ENCODE assay signal across 9 cellular contexts in the genomic region with DNA sequence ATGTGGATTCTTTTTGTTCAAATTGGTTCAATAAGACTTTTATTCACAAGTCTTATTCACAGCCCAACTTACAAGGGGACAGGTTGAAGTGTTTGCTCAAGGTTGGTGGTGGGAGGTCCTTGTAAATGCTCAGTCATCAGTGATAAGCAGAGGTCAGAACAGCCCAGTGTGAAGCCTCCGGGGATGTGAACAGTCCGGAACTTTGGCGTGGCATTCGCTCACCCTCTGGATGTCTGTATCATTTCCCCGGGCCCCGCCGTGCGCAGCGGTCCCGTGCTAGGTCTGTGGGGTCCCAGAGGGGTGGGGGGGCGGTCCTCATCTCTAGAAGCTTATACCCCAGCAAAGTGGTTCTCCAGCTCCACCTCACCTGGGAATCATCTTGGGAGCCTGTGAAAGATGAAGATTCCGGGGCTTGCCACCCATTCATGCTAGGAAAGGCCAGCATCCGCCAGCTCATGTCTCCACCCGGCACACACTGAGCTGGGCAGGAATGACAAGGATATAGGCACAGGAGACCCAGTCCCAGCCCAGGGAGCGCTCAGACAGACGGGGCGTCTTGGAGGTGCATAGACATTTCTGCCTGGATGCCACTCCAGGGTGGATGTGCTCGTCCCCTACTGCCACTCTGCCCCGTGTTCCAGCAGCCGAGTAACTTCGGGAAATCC.
DNase-seq lines count a peak whose midpoint lies in the region; ATAC-seq and TF ChIP-seq lines count a peak whose summit lies in the region.
"Had no signal": no experiment of that assay in that cellular context is flagged by ENCODE, and none has a peak within 500 bp of the region (broad histone marks: within the 10 kb centered on the region; RNA-seq: fewer than 3 reads in every experiment).

No MANE protein-coding gene starts in this region.

- no peak for DNase-seq in central memory CD8-positive, alpha-beta T cell (ENCODE audit: low spot score in 2 of 2)
- DNase-seq in memory B cell (ENCODE audit: low spot score in 2 of 2): no peak
- no peak for DNase-seq in stomach
- DNase-seq in caudate nucleus (lab: John Stamatoyannopoulos, UW): no peak
- DNase-seq in activated T-cell treated with anti-CD3 and anti-CD28 coated beads for 4 hours: no peak
- no peak for DNase-seq in nucleus accumbens (lab: John Stamatoyannopoulos, UW)
- DNase-seq: foreskin melanocyte, NCI-H1417 treated with DMSO at 0.1 percent for 48 hours had no signal

- 86% methylated on average over 21 of the region's 21 CpGs for WGBS in HUES64
- WGBS in stomach, 5 donors: 47 to 74% (median 59%) methylated on average over 21 of the region's 21 CpGs

- H3K9me3 ChIP-seq in HUES64 (ENCODE audit: insufficient read depth, low read depth, low read length) (no peaks in the 10 kb centered on the region), stomach (peaks cover 0 to 14% (median 9%) of the 10 kb centered on the region in 4 donors)

- H3K9ac ChIP-seq in HUES64 (ENCODE audit: low read depth, low read length): no peak overlapping the region

- no peak overlapping the region for H3K27ac ChIP-seq in HUES64 (ENCODE audit: low read depth, low read length)
- H3K27ac ChIP-seq in stomach: no peak overlapping the region
- no peak overlapping the region for H3K27ac ChIP-seq in caudate nucleus (ENCODE audit: low read depth, low read length)

- intact Hi-C loops in stomach (cut with DNase I; ENCODE audit: low total_unique reads): no loop called here

- H3K4me3 ChIP-seq in HUES64 (ENCODE audit: low read length): peak overlapping the region; percentile 49; the same call in 1 of the 2 replicates
- H3K4me3 ChIP-seq in stomach: peak overlapping the region in 3 of 4 donors; percentile 26 to 31 (median 29)

- no peak for TF ChIP-seq EP300 in stomach (IDR thresholded peaks at IDR 0.05)

- H3K9me3 Mint-ChIP-seq in central memory CD8-positive, alpha-beta T cell: no peaks in the 10 kb centered on the region
- H3K9me3 Mint-ChIP-seq in memory B cell: peaks cover 5% of the 10 kb centered on the region

- peak overlapping the region; percentile 75 for H3K4me3 Mint-ChIP-seq in central memory CD8-positive, alpha-beta T cell
- H3K4me3 Mint-ChIP-seq in memory B cell: no peak overlapping the region

- no peak for TF ChIP-seq CTCF in stomach (IDR thresholded peaks at IDR 0.05)

- H3K27me3 Mint-ChIP-seq in central memory CD8-positive, alpha-beta T cell: no peaks in the 10 kb centered on the region
- H3K27me3 Mint-ChIP-seq in memory B cell: no peaks in the 10 kb centered on the region

- H3K4me1 Mint-ChIP-seq in central memory CD8-positive, alpha-beta T cell: peaks cover 70% of the 10 kb centered on the region
- H3K4me1 Mint-ChIP-seq in memory B cell: peaks cover 33% of the 10 kb centered on the region

- no peak for TF ChIP-seq POLR2A in stomach (IDR thresholded peaks at IDR 0.05)

- H3K36me3 Mint-ChIP-seq in central memory CD8-positive, alpha-beta T cell (ENCODE audit: insufficient read depth): peaks cover 8% of the 10 kb centered on the region
- H3K36me3 Mint-ChIP-seq in memory B cell: peaks cover 31% of the 10 kb centered on the region

- no peak for ATAC-seq in central memory CD8-positive, alpha-beta T cell (replicated peaks; ENCODE audit: extremely low read depth, poor library complexity, severe bottlenecking)
- ATAC-seq in memory B cell (ENCODE audit: low read depth): no peak

- H3K27me3 ChIP-seq in HUES64 (ENCODE audit: insufficient read depth, low read length) (no peaks in the 10 kb centered on the region), stomach (no peaks in the 10 kb centered on the region)

- H3K4me1 ChIP-seq in HUES64 (ENCODE audit: insufficient read depth, low read length) (peaks cover 16% of the 10 kb centered on the region), stomach (peaks cover 0 to 23% (median 13%) of the 10 kb centered on the region in 4 donors)

- no peaks in the 10 kb centered on the region for H3K36me3 ChIP-seq in HUES64 (ENCODE audit: insufficient read depth, low read length)
- H3K36me3 ChIP-seq in stomach: no peaks in the 10 kb centered on the region

- H3K27ac Mint-ChIP-seq in central memory CD8-positive, alpha-beta T cell (ENCODE audit: low read depth): peak overlapping the region; percentile 88
- peak overlapping the region; percentile 73 for H3K27ac Mint-ChIP-seq in memory B cell
